1 cellular context compared by ENCODE assay signal in the genomic region with DNA sequence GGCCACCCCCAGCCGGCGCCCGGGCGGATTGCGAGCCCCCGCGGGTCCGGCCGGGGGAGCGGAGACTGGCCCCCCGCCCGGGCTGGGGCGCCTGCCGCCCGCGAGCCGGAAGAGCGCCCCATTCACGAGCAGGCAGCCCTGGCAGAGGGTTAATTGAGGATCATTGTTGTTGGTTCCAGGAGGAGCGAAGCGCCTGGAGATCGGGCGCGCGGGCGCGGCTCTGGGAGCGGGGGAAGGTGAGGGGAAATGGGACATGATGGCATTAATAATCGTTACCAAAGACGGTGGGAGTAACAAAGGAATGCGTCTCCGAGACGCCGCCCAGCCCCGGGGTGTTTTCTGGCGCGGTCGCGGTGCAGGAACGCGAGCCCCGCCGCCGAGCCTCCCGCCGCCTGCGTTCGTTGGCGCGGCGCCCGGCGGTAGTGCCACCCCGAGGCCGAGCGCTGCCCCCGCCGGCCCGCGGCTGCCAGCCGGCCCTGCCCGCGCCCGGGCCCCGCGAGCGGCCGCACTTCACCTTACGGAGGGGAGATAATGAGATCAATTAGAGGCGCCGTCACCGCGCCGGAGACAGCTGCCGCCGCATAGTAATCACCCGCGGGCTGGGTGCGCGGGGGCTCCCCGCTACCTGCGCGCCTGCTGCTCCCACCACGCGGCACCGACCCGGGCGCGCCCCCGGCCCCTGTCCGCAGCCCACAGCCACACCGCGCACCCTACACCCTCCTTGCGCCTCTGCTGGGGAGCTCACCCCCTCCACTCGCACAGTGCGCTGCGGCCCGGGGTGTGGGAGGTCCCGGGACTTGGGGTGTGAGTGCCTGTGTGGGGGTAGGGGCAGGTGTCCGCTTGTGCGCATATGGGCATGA.
TF ChIP-seq lines count a peak whose summit lies in the region.

No MANE protein-coding gene starts in this region.

TF ChIP-seq in GM23338, 12 proteins besides CTCF, POLR2A, EP300 and RAD21 (continued from another document):
- TF ChIP-seq, protein P1, sequence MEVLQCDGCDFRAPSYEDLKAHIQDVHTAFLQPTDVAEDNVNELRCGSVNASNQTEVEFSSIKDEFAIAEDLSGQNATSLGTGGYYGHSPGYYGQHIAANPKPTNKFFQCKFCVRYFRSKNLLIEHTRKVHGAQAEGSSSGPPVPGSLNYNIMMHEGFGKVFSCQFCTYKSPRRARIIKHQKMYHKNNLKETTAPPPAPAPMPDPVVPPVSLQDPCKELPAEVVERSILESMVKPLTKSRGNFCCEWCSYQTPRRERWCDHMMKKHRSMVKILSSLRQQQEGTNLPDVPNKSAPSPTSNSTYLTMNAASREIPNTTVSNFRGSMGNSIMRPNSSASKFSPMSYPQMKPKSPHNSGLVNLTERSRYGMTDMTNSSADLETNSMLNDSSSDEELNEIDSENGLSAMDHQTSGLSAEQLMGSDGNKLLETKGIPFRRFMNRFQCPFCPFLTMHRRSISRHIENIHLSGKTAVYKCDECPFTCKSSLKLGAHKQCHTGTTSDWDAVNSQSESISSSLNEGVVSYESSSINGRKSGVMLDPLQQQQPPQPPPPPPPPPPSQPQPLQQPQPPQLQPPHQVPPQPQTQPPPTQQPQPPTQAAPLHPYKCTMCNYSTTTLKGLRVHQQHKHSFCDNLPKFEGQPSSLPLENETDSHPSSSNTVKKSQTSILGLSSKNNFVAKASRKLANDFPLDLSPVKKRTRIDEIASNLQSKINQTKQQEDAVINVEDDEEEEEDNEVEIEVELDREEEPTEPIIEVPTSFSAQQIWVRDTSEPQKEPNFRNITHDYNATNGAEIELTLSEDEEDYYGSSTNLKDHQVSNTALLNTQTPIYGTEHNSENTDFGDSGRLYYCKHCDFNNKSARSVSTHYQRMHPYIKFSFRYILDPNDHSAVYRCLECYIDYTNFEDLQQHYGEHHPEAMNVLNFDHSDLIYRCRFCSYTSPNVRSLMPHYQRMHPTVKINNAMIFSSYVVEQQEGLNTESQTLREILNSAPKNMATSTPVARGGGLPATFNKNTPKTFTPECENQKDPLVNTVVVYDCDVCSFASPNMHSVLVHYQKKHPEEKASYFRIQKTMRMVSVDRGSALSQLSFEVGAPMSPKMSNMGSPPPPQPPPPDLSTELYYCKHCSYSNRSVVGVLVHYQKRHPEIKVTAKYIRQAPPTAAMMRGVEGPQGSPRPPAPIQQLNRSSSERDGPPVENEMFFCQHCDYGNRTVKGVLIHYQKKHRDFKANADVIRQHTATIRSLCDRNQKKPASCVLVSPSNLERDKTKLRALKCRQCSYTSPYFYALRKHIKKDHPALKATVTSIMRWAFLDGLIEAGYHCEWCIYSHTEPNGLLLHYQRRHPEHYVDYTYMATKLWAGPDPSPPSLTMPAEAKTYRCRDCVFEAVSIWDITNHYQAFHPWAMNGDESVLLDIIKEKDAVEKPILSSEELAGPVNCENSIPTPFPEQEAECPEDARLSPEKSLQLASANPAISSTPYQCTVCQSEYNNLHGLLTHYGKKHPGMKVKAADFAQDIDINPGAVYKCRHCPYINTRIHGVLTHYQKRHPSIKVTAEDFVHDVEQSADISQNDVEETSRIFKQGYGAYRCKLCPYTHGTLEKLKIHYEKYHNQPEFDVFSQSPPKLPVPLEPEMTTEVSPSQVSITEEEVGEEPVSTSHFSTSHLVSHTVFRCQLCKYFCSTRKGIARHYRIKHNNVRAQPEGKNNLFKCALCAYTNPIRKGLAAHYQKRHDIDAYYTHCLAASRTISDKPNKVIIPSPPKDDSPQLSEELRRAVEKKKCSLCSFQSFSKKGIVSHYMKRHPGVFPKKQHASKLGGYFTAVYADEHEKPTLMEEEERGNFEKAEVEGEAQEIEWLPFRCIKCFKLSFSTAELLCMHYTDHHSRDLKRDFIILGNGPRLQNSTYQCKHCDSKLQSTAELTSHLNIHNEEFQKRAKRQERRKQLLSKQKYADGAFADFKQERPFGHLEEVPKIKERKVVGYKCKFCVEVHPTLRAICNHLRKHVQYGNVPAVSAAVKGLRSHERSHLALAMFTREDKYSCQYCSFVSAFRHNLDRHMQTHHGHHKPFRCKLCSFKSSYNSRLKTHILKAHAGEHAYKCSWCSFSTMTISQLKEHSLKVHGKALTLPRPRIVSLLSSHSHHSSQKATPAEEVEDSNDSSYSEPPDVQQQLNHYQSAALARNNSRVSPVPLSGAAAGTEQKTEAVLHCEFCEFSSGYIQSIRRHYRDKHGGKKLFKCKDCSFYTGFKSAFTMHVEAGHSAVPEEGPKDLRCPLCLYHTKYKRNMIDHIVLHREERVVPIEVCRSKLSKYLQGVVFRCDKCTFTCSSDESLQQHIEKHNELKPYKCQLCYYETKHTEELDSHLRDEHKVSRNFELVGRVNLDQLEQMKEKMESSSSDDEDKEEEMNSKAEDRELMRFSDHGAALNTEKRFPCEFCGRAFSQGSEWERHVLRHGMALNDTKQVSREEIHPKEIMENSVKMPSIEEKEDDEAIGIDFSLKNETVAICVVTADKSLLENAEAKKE (CRISPR knock-in tag; IDR thresholded peaks at IDR 0.05), result no peak
- TF ChIP-seq ZNF331 (CRISPR knock-in tag; IDR thresholded peaks at IDR 0.05; ENCODE audit: low read depth) (no peak), STAT1 (IDR thresholded peaks at IDR 0.05; ENCODE audit: unreplicated experiment) (no peak), JUNB (IDR thresholded peaks at IDR 0.05; ENCODE audit: unreplicated experiment) (no peak)
- TF ChIP-seq, protein P2, sequence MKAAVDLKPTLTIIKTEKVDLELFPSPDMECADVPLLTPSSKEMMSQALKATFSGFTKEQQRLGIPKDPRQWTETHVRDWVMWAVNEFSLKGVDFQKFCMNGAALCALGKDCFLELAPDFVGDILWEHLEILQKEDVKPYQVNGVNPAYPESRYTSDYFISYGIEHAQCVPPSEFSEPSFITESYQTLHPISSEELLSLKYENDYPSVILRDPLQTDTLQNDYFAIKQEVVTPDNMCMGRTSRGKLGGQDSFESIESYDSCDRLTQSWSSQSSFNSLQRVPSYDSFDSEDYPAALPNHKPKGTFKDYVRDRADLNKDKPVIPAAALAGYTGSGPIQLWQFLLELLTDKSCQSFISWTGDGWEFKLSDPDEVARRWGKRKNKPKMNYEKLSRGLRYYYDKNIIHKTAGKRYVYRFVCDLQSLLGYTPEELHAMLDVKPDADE (IDR thresholded peaks at IDR 0.05), result no peak
- TF ChIP-seq, protein P3, sequence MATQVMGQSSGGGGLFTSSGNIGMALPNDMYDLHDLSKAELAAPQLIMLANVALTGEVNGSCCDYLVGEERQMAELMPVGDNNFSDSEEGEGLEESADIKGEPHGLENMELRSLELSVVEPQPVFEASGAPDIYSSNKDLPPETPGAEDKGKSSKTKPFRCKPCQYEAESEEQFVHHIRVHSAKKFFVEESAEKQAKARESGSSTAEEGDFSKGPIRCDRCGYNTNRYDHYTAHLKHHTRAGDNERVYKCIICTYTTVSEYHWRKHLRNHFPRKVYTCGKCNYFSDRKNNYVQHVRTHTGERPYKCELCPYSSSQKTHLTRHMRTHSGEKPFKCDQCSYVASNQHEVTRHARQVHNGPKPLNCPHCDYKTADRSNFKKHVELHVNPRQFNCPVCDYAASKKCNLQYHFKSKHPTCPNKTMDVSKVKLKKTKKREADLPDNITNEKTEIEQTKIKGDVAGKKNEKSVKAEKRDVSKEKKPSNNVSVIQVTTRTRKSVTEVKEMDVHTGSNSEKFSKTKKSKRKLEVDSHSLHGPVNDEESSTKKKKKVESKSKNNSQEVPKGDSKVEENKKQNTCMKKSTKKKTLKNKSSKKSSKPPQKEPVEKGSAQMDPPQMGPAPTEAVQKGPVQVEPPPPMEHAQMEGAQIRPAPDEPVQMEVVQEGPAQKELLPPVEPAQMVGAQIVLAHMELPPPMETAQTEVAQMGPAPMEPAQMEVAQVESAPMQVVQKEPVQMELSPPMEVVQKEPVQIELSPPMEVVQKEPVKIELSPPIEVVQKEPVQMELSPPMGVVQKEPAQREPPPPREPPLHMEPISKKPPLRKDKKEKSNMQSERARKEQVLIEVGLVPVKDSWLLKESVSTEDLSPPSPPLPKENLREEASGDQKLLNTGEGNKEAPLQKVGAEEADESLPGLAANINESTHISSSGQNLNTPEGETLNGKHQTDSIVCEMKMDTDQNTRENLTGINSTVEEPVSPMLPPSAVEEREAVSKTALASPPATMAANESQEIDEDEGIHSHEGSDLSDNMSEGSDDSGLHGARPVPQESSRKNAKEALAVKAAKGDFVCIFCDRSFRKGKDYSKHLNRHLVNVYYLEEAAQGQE (IDR thresholded peaks at IDR 0.05; ENCODE audit: unreplicated experiment), result no peak
